In genomic region chr9:7382365-7382764, GRCh38 we compare ENCODE assay signal across 17 cellular contexts.
DNase-seq lines count a peak whose midpoint lies in the region; TF ChIP-seq lines count a peak whose summit lies in the region.
"Had no signal": no experiment of that assay in that cellular context is flagged by ENCODE, and none has a peak within 500 bp of the region (broad histone marks: within the 10 kb centered on the region; RNA-seq: fewer than 3 reads in every experiment).

No MANE protein-coding gene starts in this region.

- H3K4me1 Mint-ChIP-seq in activated T-helper 2 cell treated with anti-CD3 and anti-CD28 coated beads, Interferon-gamma antibody, Interleukin-2, Interleukin-4, amounts not matched to agents 10 μg/mL and 5 μg/mL and 100 μg/mL, durations not matched to agents 14 hours and 24 hours and 36 hours (ENCODE audit: low read depth) = no peaks in the 10 kb centered on the region
- H3K4me1 Mint-ChIP-seq: B cell; CD4-positive, CD25-positive, alpha-beta regulatory T cell had no signal

- H3K27me3 ChIP-seq in neural cell (ENCODE audit: insufficient read depth, low read depth, low read length) = no peaks in the 10 kb centered on the region
- H3K27me3 ChIP-seq: BLaER1 had no signal

- no peaks in the 10 kb centered on the region for H4K20me1 ChIP-seq in neural cell (ENCODE audit: insufficient read depth)
- H4K20me1 ChIP-seq: BLaER1 had no signal

- DNase-seq in NCI-H2227 (lab: John Stamatoyannopoulos, UW; ENCODE audit: unreplicated experiment) (peak; percentile 27), NCI-H2227 treated with DMSO at 0.1 percent for 48 hours (lab: John Stamatoyannopoulos, UW) (no peak), left kidney (ENCODE audit: low read depth, low spot score) (peak; percentile 20)
- no peak for DNase-seq in effector CD4-positive, alpha-beta T cell
- DNase-seq in activated T-helper 2 cell treated with anti-CD3 and anti-CD28 coated beads, Interferon-gamma antibody, Interleukin-2, Interleukin-4, amounts not matched to agents 10 μg/mL and 5 μg/mL and 100 μg/mL, durations not matched to agents 14 hours and 24 hours and 36 hours (ENCODE audit: low spot score) = no peak
- DNase-seq: Caco-2; CD4-positive, CD25-positive, alpha-beta regulatory T cell; CD8-positive, alpha-beta T cell; DMS153; DND-41; H9; HFFc6 had no signal

- H3K9ac ChIP-seq in neural cell (ENCODE audit: low read length) = peak overlapping the region; percentile 17
- H3K9ac ChIP-seq: BLaER1 had no signal

- no peaks in the 10 kb centered on the region for H3K79me2 ChIP-seq in neural cell (replicated peaks; ENCODE audit: insufficient read depth, low read length)

- no peaks in the 10 kb centered on the region for H3K9me2 ChIP-seq in neural cell (ENCODE audit: insufficient read depth, low read length)

- peak; percentile 38 for TF ChIP-seq RAD21 in neural cell (conservative IDR thresholded peaks at IDR 0.05)

- no peak overlapping the region for H3K4me2 ChIP-seq in neural cell (ENCODE audit: low read length)
- H3K4me2 ChIP-seq: BLaER1 had no signal

- no peaks in the 10 kb centered on the region for H3K36me3 Mint-ChIP-seq in activated T-helper 2 cell treated with anti-CD3 and anti-CD28 coated beads, Interferon-gamma antibody, Interleukin-2, Interleukin-4, amounts not matched to agents 10 μg/mL and 5 μg/mL and 100 μg/mL, durations not matched to agents 14 hours and 24 hours and 36 hours (ENCODE audit: low read depth)
- H3K36me3 Mint-ChIP-seq: CD4-positive, CD25-positive, alpha-beta regulatory T cell; CD8-positive, alpha-beta T cell had no signal

- H3K9me3 Mint-ChIP-seq in activated T-helper 2 cell treated with anti-CD3 and anti-CD28 coated beads, Interferon-gamma antibody, Interleukin-2, Interleukin-4, amounts not matched to agents 10 μg/mL and 5 μg/mL and 100 μg/mL, durations not matched to agents 14 hours and 24 hours and 36 hours = no peaks in the 10 kb centered on the region
- H3K9me3 Mint-ChIP-seq: CD8-positive, alpha-beta T cell; H9 had no signal

- peaks cover 11% of the 10 kb centered on the region for H3K27me3 Mint-ChIP-seq in activated T-helper 2 cell treated with anti-CD3 and anti-CD28 coated beads, Interferon-gamma antibody, Interleukin-2, Interleukin-4, amounts not matched to agents 10 μg/mL and 5 μg/mL and 100 μg/mL, durations not matched to agents 14 hours and 24 hours and 36 hours (ENCODE audit: low read depth)
- H3K27me3 Mint-ChIP-seq: B cell had no signal

- no peaks in the 10 kb centered on the region for H3F3A ChIP-seq in neural cell (ENCODE audit: insufficient read depth, low read length, poor library complexity, severe bottlenecking)

- no peak overlapping the region for H3K4me3 ChIP-seq in neural cell (ENCODE audit: low read length)
- H3K4me3 ChIP-seq: BLaER1 had no signal

- intact Hi-C loops in activated T-helper 2 cell treated with anti-CD3 and anti-CD28 coated beads, Interferon-gamma antibody, Interleukin-2, Interleukin-4, amounts not matched to agents 10 μg/mL and 5 μg/mL and 100 μg/mL, durations not matched to agents 14 hours and 24 hours and 36 hours (cut with micrococcal nuclease) = no loop called here

- H2AFZ ChIP-seq in neural cell (ENCODE audit: low read depth, low read length) = no peak overlapping the region

- no peak overlapping the region for H3K27ac Mint-ChIP-seq in activated T-helper 2 cell treated with anti-CD3 and anti-CD28 coated beads, Interferon-gamma antibody, Interleukin-2, Interleukin-4, amounts not matched to agents 10 μg/mL and 5 μg/mL and 100 μg/mL, durations not matched to agents 14 hours and 24 hours and 36 hours
- H3K27ac Mint-ChIP-seq: B cell; CD4-positive, CD25-positive, alpha-beta regulatory T cell; CD8-positive, alpha-beta T cell; HFFc6 had no signal

- TF ChIP-seq EP300 in neural cell (conservative IDR thresholded peaks at IDR 0.05; ENCODE audit: poor library complexity, severe bottlenecking) = peak; percentile 61

- H3K4me3 Mint-ChIP-seq in activated T-helper 2 cell treated with anti-CD3 and anti-CD28 coated beads, Interferon-gamma antibody, Interleukin-2, Interleukin-4, amounts not matched to agents 10 μg/mL and 5 μg/mL and 100 μg/mL, durations not matched to agents 14 hours and 24 hours and 36 hours (ENCODE audit: low read depth) = no peak overlapping the region
- H3K4me3 Mint-ChIP-seq: B cell; CD4-positive, CD25-positive, alpha-beta regulatory T cell; CD8-positive, alpha-beta T cell; H9; HFFc6 had no signal

- H3K9me3 ChIP-seq in neural cell (ENCODE audit: low read length) = no peaks in the 10 kb centered on the region
- H3K9me3 ChIP-seq: BLaER1, Caco-2 had no signal

- H3K36me3 ChIP-seq in neural cell (ENCODE audit: insufficient read depth, low read length) = no peaks in the 10 kb centered on the region
- H3K36me3 ChIP-seq: BLaER1 had no signal

- no peak for TF ChIP-seq CTCF in neural cell (IDR thresholded peaks at IDR 0.05; ENCODE audit: poor library complexity, severe bottlenecking)

- peak overlapping the region; percentile 62 for H3K27ac ChIP-seq in neural cell (ENCODE audit: low read length)
- H3K27ac ChIP-seq: 22Rv1, BLaER1, C4-2B had no signal

TF ChIP-seq in neural cell, 6 proteins besides CTCF, POLR2A, EP300 and RAD21:
- TF ChIP-seq REST (IDR thresholded peaks at IDR 0.05; ENCODE audit: borderline replicate concordance) (peak; percentile 79), POLR2AphosphoS5 (IDR thresholded peaks at IDR 0.05) (peak; percentile 66), EZH2 (IDR thresholded peaks at IDR 0.05; ENCODE audit: borderline replicate concordance, insufficient read depth, low read length, poor library complexity, severe bottlenecking) (no peak)

Comparison
In these comparisons a context has a peak if more than half of its experiments do, and no peak if none do; other contexts are left out.
1. DNase-seq: peak in NCI-H2227 (single experiment) and left kidney (single experiment); none in NCI-H2227 treated with DMSO at 0.1 percent for 48 hours (single experiment), effector CD4-positive, alpha-beta T cell (single experiment) and activated T-helper 2 cell treated with anti-CD3 and anti-CD28 coated beads, Interferon-gamma antibody, Interleukin-2, Interleukin-4, amounts not matched to agents 10 μg/mL and 5 μg/mL and 100 μg/mL, durations not matched to agents 14 hours and 24 hours and 36 hours (single experiment).